8 cellular contexts compared by ENCODE assay signal in genomic region chr22:50292643-50293440, GRCh38. TPM values are rescaled to one million over a fixed set of nuclear protein-coding genes. Genes with fewer than 3 reads are reported as not detected.
A peak's percentile ranks its signal among the peaks of the same experiment; 100 is the strongest.
DNase-seq lines count a peak whose midpoint lies in the region; ATAC-seq and TF ChIP-seq lines count a peak whose summit lies in the region.

No MANE protein-coding gene starts in this region.

- H3K36me3 ChIP-seq in brain microvascular endothelial cell (replicated peaks) (peaks cover 27% of the 10 kb centered on the region), lung (ENCODE audit: control insufficient read depth in 2 of 2, insufficient read depth in 2 of 2, low read length in 2 of 2) (peaks cover 0 to 33% of the 10 kb centered on the region in 2 donors), upper lobe of left lung (peaks cover 19 to 34% (median 27%) of the 10 kb centered on the region in 4 donors)

- peak overlapping the region; percentile 77 to 83 for H3K4me3 Mint-ChIP-seq in activated T-cell treated with anti-CD3 and anti-CD28 coated beads, Interleukin-2, amount 50 U/mL, for 72 hours
- H3K4me3 Mint-ChIP-seq in natural killer cell: no peak overlapping the region

- intact Hi-C loops in natural killer cell (cut with micrococcal nuclease): no loop called here

- TF ChIP-seq POLR2A in upper lobe of left lung (IDR thresholded peaks at IDR 0.05): no peak

- no peak for DNase-seq in activated T-cell treated with anti-CD3 and anti-CD28 coated beads, Interleukin-2, amount 50 U/mL, for 72 hours
- no peak for DNase-seq in activated T-cell treated with anti-CD3 and anti-CD28 coated beads, Interleukin-2, amount 50 U/mL, for 48 hours
- DNase-seq in brain microvascular endothelial cell (no peak), lung (ENCODE audit: low spot score) (no peak), upper lobe of left lung (peak in 1 of 2 donors; percentile 55), natural killer cell (no peak)

- peaks cover 8% of the 10 kb centered on the region for H3K4me1 Mint-ChIP-seq in activated T-cell treated with anti-CD3 and anti-CD28 coated beads, Interleukin-2, amount 50 U/mL, for 72 hours (ENCODE audit: low read depth)
- peaks cover 0 to 5% of the 10 kb centered on the region in 2 donors for H3K4me1 Mint-ChIP-seq in natural killer cell

- H3K4me1 ChIP-seq in lung (ENCODE audit: control insufficient read depth in 2 of 2, insufficient read depth in 2 of 2, low read length in 2 of 2) (peaks cover 0 to 33% of the 10 kb centered on the region in 2 donors), upper lobe of left lung (peaks cover 51 to 71% (median 52%) of the 10 kb centered on the region in 4 donors)

- H3K4me3 ChIP-seq in brain microvascular endothelial cell (ENCODE audit: low read depth, low read length): peak overlapping the region; percentile 22
- no peak overlapping the region for H3K4me3 ChIP-seq in lung
- peak overlapping the region in 3 of 4 donors; percentile 17 to 44 (median 37) for H3K4me3 ChIP-seq in upper lobe of left lung

- H3K9me3 ChIP-seq in lung (ENCODE audit: control insufficient read depth in 2 of 2, insufficient read depth in 1 of 2, low read length in 1 of 2): no peaks in the 10 kb centered on the region
- H3K9me3 ChIP-seq in upper lobe of left lung: no peaks in the 10 kb centered on the region

- H3K36me3 Mint-ChIP-seq in activated T-cell treated with anti-CD3 and anti-CD28 coated beads, Interleukin-2, amount 50 U/mL, for 72 hours (ENCODE audit: insufficient read depth in 2 of 2): no peaks in the 10 kb centered on the region
- no peaks in the 10 kb centered on the region for H3K36me3 Mint-ChIP-seq in natural killer cell

- H3K27me3 ChIP-seq in brain microvascular endothelial cell (replicated peaks) (no peaks in the 10 kb centered on the region), lung (ENCODE audit: control insufficient read depth, insufficient read depth) (no peaks in the 10 kb centered on the region), upper lobe of left lung (no peaks in the 10 kb centered on the region)

- H3K27ac ChIP-seq in brain microvascular endothelial cell: peak overlapping the region; percentile 68
- peak overlapping the region; percentile 51 to 96 for H3K27ac ChIP-seq in lung (ENCODE audit: low read depth in 1 of 2, low read length in 1 of 2)
- peak overlapping the region; percentile 84 to 94 (median 88) for H3K27ac ChIP-seq in upper lobe of left lung

- H3K27me3 Mint-ChIP-seq in activated T-cell treated with anti-CD3 and anti-CD28 coated beads, Interleukin-2, amount 50 U/mL, for 72 hours (ENCODE audit: low read depth): peaks cover 22% of the 10 kb centered on the region
- peaks cover 9 to 18% of the 10 kb centered on the region in 2 donors for H3K27me3 Mint-ChIP-seq in natural killer cell (ENCODE audit: low read depth in 2 of 2)

- peak overlapping the region; percentile 83 for H3K27ac Mint-ChIP-seq in activated T-cell treated with anti-CD3 and anti-CD28 coated beads, Interleukin-2, amount 50 U/mL, for 72 hours
- no peak overlapping the region for H3K27ac Mint-ChIP-seq in natural killer cell

- no peak for TF ChIP-seq EP300 in upper lobe of left lung (IDR thresholded peaks at IDR 0.05)

- TF ChIP-seq CTCF in brain microvascular endothelial cell (IDR thresholded peaks at IDR 0.05; ENCODE audit: low read depth, low read length, missing control alignments) (no peak), lung (IDR thresholded peaks at IDR 0.05; ENCODE audit: control extremely low read depth, extremely low read depth) (no peak), upper lobe of left lung (IDR thresholded peaks at IDR 0.05) (no peak), natural killer cell (IDR thresholded peaks at IDR 0.05) (no peak)

- ATAC-seq in activated T-cell treated with anti-CD3 and anti-CD28 coated beads, Interleukin-2, amount 50 U/mL, for 72 hours (replicated peaks in 1 of 2): peak; percentile 27 to 50
- ATAC-seq in lung (ENCODE audit: insufficient read depth, low FRiP score) (no peak), upper lobe of left lung (ENCODE audit: low FRiP score in 2 of 2) (peak in 1 of 2 donors; percentile 1), GM18511 (IDR thresholded peaks at IDR 0.05; ENCODE audit: unreplicated experiment) (no peak), natural killer cell (no peak), GM19023 (IDR thresholded peaks at IDR 0.05; ENCODE audit: unreplicated experiment) (no peak)

- 11 to 16% methylated on average over 28 to 29 of the region's 29 CpGs for WGBS in lung, 2 donors
- 23 to 30% methylated on average over 11 to 23 of the region's 29 CpGs for whole genome bisulfite sequencing in upper lobe of left lung, 2 donors

- H3K9me3 Mint-ChIP-seq in activated T-cell treated with anti-CD3 and anti-CD28 coated beads, Interleukin-2, amount 50 U/mL, for 72 hours: no peaks in the 10 kb centered on the region
- H3K9me3 Mint-ChIP-seq in natural killer cell: no peaks in the 10 kb centered on the region

- in situ Hi-C loops in brain microvascular endothelial cell (cut with HindIII; ENCODE audit: low pct_ligation_motif_present, low sequenced_read_pairs): no loop called here

RNA-seq across cellular contexts. Expression of gene PLXNB2, which starts 14.6 kb away (rescaled TPM):
- 10 to 100 TPM; 30.2 to 34.0 TPM for total RNA-seq in activated T-cell treated with anti-CD3 and anti-CD28 coated beads, Interleukin-2, amount 50 U/mL, for 72 hours
- 100 to 1,000 TPM; 212 to 310 TPM for total RNA-seq in lung
- polyA plus RNA-seq in lung: 100 to 1,000 TPM; 123 to 134 TPM
- 100 to 1,000 TPM; 218 to 407 (median 313) TPM for total RNA-seq in upper lobe of left lung
- total RNA-seq in natural killer cell: 10 to 100 TPM in 2 of 3 donors, 1 to 10 TPM in 1; 6.0 to 34.7 (median 18.9) TPM

RNA-seq across cellular contexts. Expression of gene MAPK11, which starts 22.7 kb away (rescaled TPM):
- 10 to 100 TPM; 16.6 to 27.1 TPM for total RNA-seq in activated T-cell treated with anti-CD3 and anti-CD28 coated beads, Interleukin-2, amount 50 U/mL, for 72 hours
- total RNA-seq in lung: 10 to 100 TPM in 1 of 2 donors, 1 to 10 TPM in 1; 8.3 to 15.3 TPM
- polyA plus RNA-seq in lung: 10 to 100 TPM in 1 of 2 donors, 1 to 10 TPM in 1; 9.9 to 13.9 TPM
- 10 to 100 TPM in 1 of 6 donors, 1 to 10 TPM in 5; 3.1 to 27.3 (median 8.6) TPM for total RNA-seq in upper lobe of left lung
- 1 to 10 TPM; 2.2 to 3.1 (median 2.2) TPM for total RNA-seq in natural killer cell

RNA-seq across cellular contexts. Expression of gene MAPK12, which starts 31.4 kb away (rescaled TPM):
- total RNA-seq in activated T-cell treated with anti-CD3 and anti-CD28 coated beads, Interleukin-2, amount 50 U/mL, for 72 hours: 10 to 100 TPM in 1 of 2 donors, 1 to 10 TPM in 1; 8.5 to 11.5 TPM
- total RNA-seq in lung (10 to 100 TPM; 10.4 to 11.5 TPM), upper lobe of left lung (10 to 100 TPM in 3 of 6 donors, 1 to 10 TPM in 3; 3.1 to 19.2 (median 10.1) TPM), natural killer cell (1 to 10 TPM; 2.2 to 2.5 (median 2.4) TPM)
- polyA plus RNA-seq in lung: 10 to 100 TPM; 12.2 to 13.1 TPM

RNA-seq across cellular contexts. Expression of gene DENND6B, which starts 34.0 kb away (rescaled TPM):
- total RNA-seq in activated T-cell treated with anti-CD3 and anti-CD28 coated beads, Interleukin-2, amount 50 U/mL, for 72 hours: 1 to 10 TPM; 6.4 to 8.5 TPM
- total RNA-seq in lung (10 to 100 TPM; 10.5 to 26.0 TPM), upper lobe of left lung (10 to 100 TPM in 5 of 6 donors, 1 to 10 TPM in 1; 9.5 to 24.1 (median 12.7) TPM), natural killer cell (1 to 10 TPM; 3.1 to 5.0 (median 4.5) TPM)
- polyA plus RNA-seq in lung: 10 to 100 TPM in 1 of 2 donors, 1 to 10 TPM in 1; 8.0 to 14.7 TPM

RNA-seq across cellular contexts. Expression of gene HDAC10, which starts 41.8 kb away (rescaled TPM):
- total RNA-seq in activated T-cell treated with anti-CD3 and anti-CD28 coated beads, Interleukin-2, amount 50 U/mL, for 72 hours: 10 to 100 TPM; 52.1 to 57.4 TPM
- total RNA-seq in lung: 10 to 100 TPM; 34.2 to 53.7 TPM
- polyA plus RNA-seq in lung: 10 to 100 TPM; 32.2 to 38.3 TPM
- 100 to 1,000 TPM in 1 of 6 donors, 10 to 100 TPM in 5; 33.0 to 202 (median 53.1) TPM for total RNA-seq in upper lobe of left lung
- total RNA-seq in natural killer cell: 100 to 1,000 TPM; 112 to 131 (median 123) TPM

Comparison
In these comparisons a context has a peak if more than half of its experiments do, and no peak if none do; other contexts are left out.
1. ATAC-seq: peak in activated T-cell treated with anti-CD3 and anti-CD28 coated beads, Interleukin-2, amount 50 U/mL, for 72 hours (2 of 2); none in lung (single experiment), GM18511 (single experiment), natural killer cell (0 of 3) and GM19023 (single experiment).
2. RNA of gene PLXNB2, which starts 14.6 kb away (total RNA-seq): 218 to 407 TPM in upper lobe of left lung and 212 to 310 TPM in lung; 30.2 to 34.0 TPM in activated T-cell treated with anti-CD3 and anti-CD28 coated beads, Interleukin-2, amount 50 U/mL, for 72 hours and 6.0 to 34.7 TPM in natural killer cell; every median in the first group is over 4 times any median in the second.
3. Peak in every context shown above with its lines, with median percentiles within 50 percentile points of each other: H3K27ac ChIP-seq.